ENCODE assay signal across 23 cellular contexts in the genomic region with DNA sequence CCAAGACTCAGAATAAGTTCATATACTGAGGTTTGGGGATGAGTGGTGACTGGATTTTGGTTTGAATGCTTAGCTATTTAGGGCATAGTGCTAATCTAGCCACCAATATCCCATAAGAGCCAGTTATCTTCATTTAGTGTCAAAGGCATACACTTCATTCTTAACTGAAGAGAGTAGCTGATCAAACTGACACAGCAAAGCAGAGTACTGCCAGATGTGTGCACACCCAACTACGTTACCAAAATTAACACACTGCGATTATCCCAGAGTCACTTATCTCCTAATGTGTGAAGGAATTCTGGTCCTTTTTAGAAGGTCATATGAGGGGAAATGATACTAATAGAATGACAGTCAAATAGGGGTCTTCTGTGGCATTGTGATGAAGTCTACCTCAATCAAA.
"Had no signal": no experiment of that assay in that cellular context is flagged by ENCODE, and none has a peak within 500 bp of the region (broad histone marks: within the 10 kb centered on the region; RNA-seq: fewer than 3 reads in every experiment).

No MANE protein-coding gene starts in this region.

- H3K79me2 ChIP-seq: hepatocyte had no signal

- H3K4me3 Mint-ChIP-seq: natural killer cell; neural crest cell; stimulated activated memory B cell treated with anti-CD40 and anti-IgM and Interleukin-4, amounts not matched to agents 10 μg/mL and 1 μg/mL and 100 μg/mL, for 72 hours; stimulated activated naive CD8-positive, alpha-beta T cell treated with anti-CD3 and anti-CD28 coated beads, Interleukin-15, Interleukin-2, amounts not matched to agents 100 ng/mL and 50 ng/mL, for 24 hours had no signal

- DNase-seq: caudate nucleus; colonic mucosa; effector CD8-positive, alpha-beta T cell; gastrocnemius medialis; kidney; left colon; mammary epithelial cell; natural killer cell; nucleus accumbens; pancreas; spleen; stimulated activated CD4-positive, alpha-beta T cell treated with anti-CD3 and anti-CD28 coated beads, Interleukin-15, amount 100 ng/mL, for 24 hours; stimulated activated CD4-positive, alpha-beta T cell treated with anti-CD3 and anti-CD28 coated beads, Interleukin-1b, Interleukin-23, amount 100 ng/mL, for 48 hours; stimulated activated CD4-positive, alpha-beta T cell treated with anti-CD3 and anti-CD28 coated beads, Interleukin-4, amount 100 ng/mL, for 24 hours; transverse colon had no signal

- H3K27ac Mint-ChIP-seq: natural killer cell; stimulated activated memory B cell treated with anti-CD40 and anti-IgM and Interleukin-4, amounts not matched to agents 10 μg/mL and 1 μg/mL and 100 μg/mL, for 72 hours; stimulated activated naive CD8-positive, alpha-beta T cell treated with anti-CD3 and anti-CD28 coated beads, Interleukin-15, Interleukin-2, amounts not matched to agents 100 ng/mL and 50 ng/mL, for 24 hours had no signal

- H3K4me1 Mint-ChIP-seq: natural killer cell; stimulated activated memory B cell treated with anti-CD40 and anti-IgM and Interleukin-4, amounts not matched to agents 10 μg/mL and 1 μg/mL and 100 μg/mL, for 72 hours had no signal

- H3K36me3 ChIP-seq: colonic mucosa, gastrocnemius medialis, pancreas, prostate gland, spleen, thoracic aorta, transverse colon had no signal

- H3K4me2 ChIP-seq: hepatocyte had no signal

- H3K4me1 ChIP-seq: colonic mucosa, pancreas, prostate gland, spleen, transverse colon had no signal

- H3K27ac ChIP-seq: colonic mucosa, gastrocnemius medialis, hepatocyte, pancreas, prostate gland, spleen, thoracic aorta, transverse colon had no signal

- H2AFZ ChIP-seq: hepatocyte had no signal

- H3K9me3 Mint-ChIP-seq: neural crest cell; stimulated activated memory B cell treated with anti-CD40 and anti-IgM and Interleukin-4, amounts not matched to agents 10 μg/mL and 1 μg/mL and 100 μg/mL, for 72 hours; stimulated activated naive CD8-positive, alpha-beta T cell treated with anti-CD3 and anti-CD28 coated beads, Interleukin-15, Interleukin-2, amounts not matched to agents 100 ng/mL and 50 ng/mL, for 24 hours had no signal

- H3K27me3 Mint-ChIP-seq: stimulated activated memory B cell treated with anti-CD40 and anti-IgM and Interleukin-4, amounts not matched to agents 10 μg/mL and 1 μg/mL and 100 μg/mL, for 72 hours; stimulated activated naive CD8-positive, alpha-beta T cell treated with anti-CD3 and anti-CD28 coated beads, Interleukin-15, Interleukin-2, amounts not matched to agents 100 ng/mL and 50 ng/mL, for 24 hours had no signal

- H3K4me3 ChIP-seq: colonic mucosa, gastrocnemius medialis, hepatocyte, pancreas, prostate gland, spleen, thoracic aorta, transverse colon had no signal

- H3K36me3 Mint-ChIP-seq: natural killer cell; stimulated activated memory B cell treated with anti-CD40 and anti-IgM and Interleukin-4, amounts not matched to agents 10 μg/mL and 1 μg/mL and 100 μg/mL, for 72 hours had no signal

- H3K9me3 ChIP-seq: colonic mucosa, gastrocnemius medialis, pancreas, prostate gland, spleen, thoracic aorta, transverse colon had no signal

- ATAC-seq: esophagus mucosa; gastrocnemius medialis; left colon; natural killer cell; pancreas; sciatic nerve; stimulated activated memory B cell treated with anti-CD40 and anti-IgM and Interleukin-4, amounts not matched to agents 10 μg/mL and 1 μg/mL and 100 μg/mL, for 72 hours had no signal

- H3K27me3 ChIP-seq: colonic mucosa, gastrocnemius medialis, hepatocyte, pancreas, spleen, transverse colon had no signal
